Comparison of ENCODE assay signal across 9 cellular contexts in the genomic region with DNA sequence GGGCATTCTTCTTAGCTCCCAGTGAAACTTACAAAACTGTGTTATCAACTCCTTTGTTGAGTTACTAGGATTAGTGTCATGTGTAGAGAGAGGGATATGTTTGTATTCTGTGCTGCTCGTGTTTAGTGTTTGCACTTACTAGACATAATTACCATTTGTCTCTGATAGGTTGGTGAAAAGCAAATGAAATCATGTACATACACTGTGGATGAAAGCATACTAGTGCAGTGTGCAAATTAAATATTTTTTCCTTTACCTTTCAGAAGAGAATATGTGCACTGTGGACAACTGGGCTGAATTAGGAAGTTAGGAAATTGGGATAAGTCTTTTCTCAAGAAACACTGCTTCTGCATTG. TPM values are rescaled to one million over a fixed set of nuclear protein-coding genes. Genes with fewer than 3 reads are reported as not detected.
DNase-seq lines count a peak whose midpoint lies in the region; ATAC-seq and TF ChIP-seq lines count a peak whose summit lies in the region.
"Had no signal": no experiment of that assay in that cellular context is flagged by ENCODE, and none has a peak within 500 bp of the region (broad histone marks: within the 10 kb centered on the region; RNA-seq: fewer than 3 reads in every experiment).

No MANE protein-coding gene starts in this region.

- intact Hi-C loops in dorsolateral prefrontal cortex (cut with DNase I): no loop called here
- intact Hi-C loops in ovary (cut with DNase I): no loop called here

- no peak for ATAC-seq in GM19467 (IDR thresholded peaks at IDR 0.05; ENCODE audit: unreplicated experiment)

- no peak for TF ChIP-seq EP300 in ovary (IDR thresholded peaks at IDR 0.05)

- peaks cover 51% of the 10 kb centered on the region for H3K79me2 ChIP-seq in DOHH2 (ENCODE audit: control insufficient read depth, low read length)

- no peaks in the 10 kb centered on the region for H3F3A ChIP-seq in DOHH2 (ENCODE audit: control insufficient read depth, insufficient read depth)

- H3K4me3 ChIP-seq in DOHH2 (ENCODE audit: low read length) (peak overlapping the region; percentile 94), dorsolateral prefrontal cortex (peak overlapping the region in 58 of 59 donors; percentile 57 to 98 (median 90)), ovary (peak overlapping the region; percentile 52)

- H3K36me3 ChIP-seq in DOHH2 (ENCODE audit: control insufficient read depth, low read length): peaks cover 14% of the 10 kb centered on the region
- no peaks in the 10 kb centered on the region for H3K36me3 ChIP-seq in ovary

- H3K9me2 ChIP-seq in DOHH2 (replicated peaks; ENCODE audit: control insufficient read depth, low read length): no peaks in the 10 kb centered on the region

- H3K27ac ChIP-seq in DOHH2 (ENCODE audit: low read depth, low read length) (no peak overlapping the region), dorsolateral prefrontal cortex (peak overlapping the region in 36 of 59 donors; percentile 11 to 91 (median 84)), ovary (peak overlapping the region in 1 of 2 donors; percentile 64)

- peak; percentile 53 for DNase-seq in NCI-H146 (lab: John Stamatoyannopoulos, UW)
- DNase-seq in dorsolateral prefrontal cortex: no peak
- DNase-seq in ovary: no peak
- DNase-seq in dermis blood vessel endothelial cell: no peak
- DNase-seq in NK-92 treated with Interleukin-12 subunit alpha and Interleukin-12 subunit beta, amount 100 ng/mL, for 24 hours (lab: John Stamatoyannopoulos, UW): no peak
- no peak for DNase-seq in germinal center (ENCODE audit: low spot score)
- DNase-seq: stimulated activated CD4-positive, alpha-beta T cell treated with anti-CD3 and anti-CD28 coated beads, Interleukin-4, amount 100 ng/mL, for 1 hour had no signal

- H4K20me1 ChIP-seq in DOHH2 (ENCODE audit: control insufficient read depth, insufficient read depth, low read depth, low read length): no peaks in the 10 kb centered on the region

- TF ChIP-seq POLR2A in ovary (IDR thresholded peaks at IDR 0.05): no peak

- no peaks in the 10 kb centered on the region for H3K27me3 ChIP-seq in DOHH2 (ENCODE audit: control insufficient read depth, low read length)
- no peaks in the 10 kb centered on the region for H3K27me3 ChIP-seq in dorsolateral prefrontal cortex
- no peaks in the 10 kb centered on the region for H3K27me3 ChIP-seq in ovary

- WGBS in ovary, 3 donors: 14 to 28% (median 24%) methylated on average over 1 of the region's 1 CpG

- peak overlapping the region; percentile 83 for H3K4me2 ChIP-seq in DOHH2 (ENCODE audit: low read length)

- no peak for TF ChIP-seq CTCF in DOHH2 (IDR thresholded peaks at IDR 0.05; ENCODE audit: low read depth, low read length, poor library complexity, severe bottlenecking)
- no peak for TF ChIP-seq CTCF in dorsolateral prefrontal cortex (IDR thresholded peaks at IDR 0.05 in 54 of 56, conservative IDR thresholded peaks at IDR 0.05 in 2 of 56; ENCODE audit: low read depth in 1 of 56, partially characterized antibody in 56 of 56)
- no peak for TF ChIP-seq CTCF in ovary (IDR thresholded peaks at IDR 0.05)

- H3K9me3 ChIP-seq in DOHH2 (ENCODE audit: control insufficient read depth, insufficient read depth, low read length) (no peaks in the 10 kb centered on the region), ovary (no peaks in the 10 kb centered on the region)

- peaks cover 27% of the 10 kb centered on the region for H3K4me1 ChIP-seq in DOHH2 (ENCODE audit: control insufficient read depth, low read length)
- H3K4me1 ChIP-seq in ovary (ENCODE audit: insufficient read depth): no peaks in the 10 kb centered on the region

RNA-seq across cellular contexts. Expression of gene KIAA1328, which starts 1.2 kb away (rescaled TPM):
- total RNA-seq in dorsolateral prefrontal cortex (10 to 100 TPM; 14.8 to 32.4 (median 22.5) TPM), ovary (10 to 100 TPM; 16.7 to 38.3 (median 22.7) TPM), dermis blood vessel endothelial cell (4.4 and 5.3 TPM in 2 replicates)
- 10 to 100 TPM in 1 of 2 donors, 1 to 10 TPM in 1; 6.7 to 10.0 TPM for polyA plus RNA-seq in ovary

RNA-seq across cellular contexts. Expression of gene TPGS2, which starts 1.3 kb away (rescaled TPM):
- 100 to 1,000 TPM in 86 of 120 experiments, 10 to 100 TPM in 34; 69.9 to 161 (median 110) TPM for total RNA-seq in dorsolateral prefrontal cortex
- 100 to 1,000 TPM in 1 of 7 donors, 10 to 100 TPM in 6; 55.9 to 110 (median 74.1) TPM for total RNA-seq in ovary
- 100 to 1,000 TPM in 1 of 2 donors, 10 to 100 TPM in 1; 68.5 to 122 TPM for polyA plus RNA-seq in ovary
- 232 and 234 TPM in 2 replicates for total RNA-seq in dermis blood vessel endothelial cell
